In genomic region chr5:90802695-90803317, GRCh38 we compare ENCODE assay signal across 8 cellular contexts.
DNase-seq lines count a peak whose midpoint lies in the region; ATAC-seq lines count a peak whose summit lies in the region.

No MANE protein-coding gene starts in this region.

- H3K4me3 Mint-ChIP-seq in activated T-helper 2 cell treated with anti-CD3 and anti-CD28 coated beads, Interferon-gamma antibody, Interleukin-2, Interleukin-4, amounts not matched to agents 10 μg/mL and 5 μg/mL and 100 μg/mL, durations not matched to agents 14 hours and 24 hours and 36 hours (ENCODE audit: low read depth) = no peak overlapping the region
- H3K4me3 Mint-ChIP-seq in T-helper 2 cell treated with Interferon-gamma antibody and Interleukin-4, amounts not matched to agents 5 μg/mL and 100 μg/mL, for 36 hours = no peak overlapping the region

- H3K36me3 Mint-ChIP-seq in activated T-helper 2 cell treated with anti-CD3 and anti-CD28 coated beads, Interferon-gamma antibody, Interleukin-2, Interleukin-4, amounts not matched to agents 10 μg/mL and 5 μg/mL and 100 μg/mL, durations not matched to agents 14 hours and 24 hours and 36 hours (ENCODE audit: low read depth) = no peaks in the 10 kb centered on the region
- H3K36me3 Mint-ChIP-seq in T-helper 2 cell treated with Interferon-gamma antibody and Interleukin-4, amounts not matched to agents 5 μg/mL and 100 μg/mL, for 36 hours (ENCODE audit: low read depth) = no peaks in the 10 kb centered on the region

- ATAC-seq in GM18508 (IDR thresholded peaks at IDR 0.05; ENCODE audit: insufficient read depth, unreplicated experiment) = peak; percentile 65
- peak; percentile 85 for ATAC-seq in HG02973 (IDR thresholded peaks at IDR 0.05; ENCODE audit: unreplicated experiment)

- no peak overlapping the region for H3K27ac Mint-ChIP-seq in activated T-helper 2 cell treated with anti-CD3 and anti-CD28 coated beads, Interferon-gamma antibody, Interleukin-2, Interleukin-4, amounts not matched to agents 10 μg/mL and 5 μg/mL and 100 μg/mL, durations not matched to agents 14 hours and 24 hours and 36 hours
- no peak overlapping the region for H3K27ac Mint-ChIP-seq in T-helper 2 cell treated with Interferon-gamma antibody and Interleukin-4, amounts not matched to agents 5 μg/mL and 100 μg/mL, for 36 hours

- DNase-seq in D341Med (ENCODE audit: low spot score) = peak; percentile 57
- DNase-seq in NCI-H446 treated with DMSO at 0.1 percent for 48 hours (lab: John Stamatoyannopoulos, UW) = peak; percentile 4
- peak; percentile 30 for DNase-seq in cerebellum (ENCODE audit: low spot score)
- DNase-seq in midbrain (lab: John Stamatoyannopoulos, UW) = peak; percentile 0
- no peak for DNase-seq in activated T-helper 2 cell treated with anti-CD3 and anti-CD28 coated beads, Interferon-gamma antibody, Interleukin-2, Interleukin-4, amounts not matched to agents 10 μg/mL and 5 μg/mL and 100 μg/mL, durations not matched to agents 14 hours and 24 hours and 36 hours (ENCODE audit: low spot score)
- no peak for DNase-seq in T-helper 2 cell treated with Interferon-gamma antibody and Interleukin-4, amounts not matched to agents 5 μg/mL and 100 μg/mL, for 36 hours (ENCODE audit: low spot score)

- peaks cover 2% of the 10 kb centered on the region for H3K9me3 Mint-ChIP-seq in activated T-helper 2 cell treated with anti-CD3 and anti-CD28 coated beads, Interferon-gamma antibody, Interleukin-2, Interleukin-4, amounts not matched to agents 10 μg/mL and 5 μg/mL and 100 μg/mL, durations not matched to agents 14 hours and 24 hours and 36 hours
- no peaks in the 10 kb centered on the region for H3K9me3 Mint-ChIP-seq in T-helper 2 cell treated with Interferon-gamma antibody and Interleukin-4, amounts not matched to agents 5 μg/mL and 100 μg/mL, for 36 hours

- no peaks in the 10 kb centered on the region for H3K4me1 Mint-ChIP-seq in activated T-helper 2 cell treated with anti-CD3 and anti-CD28 coated beads, Interferon-gamma antibody, Interleukin-2, Interleukin-4, amounts not matched to agents 10 μg/mL and 5 μg/mL and 100 μg/mL, durations not matched to agents 14 hours and 24 hours and 36 hours (ENCODE audit: low read depth)
- no peaks in the 10 kb centered on the region for H3K4me1 Mint-ChIP-seq in T-helper 2 cell treated with Interferon-gamma antibody and Interleukin-4, amounts not matched to agents 5 μg/mL and 100 μg/mL, for 36 hours (ENCODE audit: low read depth)

- H3K27me3 Mint-ChIP-seq in activated T-helper 2 cell treated with anti-CD3 and anti-CD28 coated beads, Interferon-gamma antibody, Interleukin-2, Interleukin-4, amounts not matched to agents 10 μg/mL and 5 μg/mL and 100 μg/mL, durations not matched to agents 14 hours and 24 hours and 36 hours (ENCODE audit: low read depth) = no peaks in the 10 kb centered on the region
- H3K27me3 Mint-ChIP-seq in T-helper 2 cell treated with Interferon-gamma antibody and Interleukin-4, amounts not matched to agents 5 μg/mL and 100 μg/mL, for 36 hours (ENCODE audit: low read depth) = no peaks in the 10 kb centered on the region

- intact Hi-C loops in activated T-helper 2 cell treated with anti-CD3 and anti-CD28 coated beads, Interferon-gamma antibody, Interleukin-2, Interleukin-4, amounts not matched to agents 10 μg/mL and 5 μg/mL and 100 μg/mL, durations not matched to agents 14 hours and 24 hours and 36 hours (cut with micrococcal nuclease) = no loop called here

Comparison
In these comparisons a context has a peak if more than half of its experiments do, and no peak if none do; other contexts are left out.
1. DNase-seq: peak in D341Med (single experiment), NCI-H446 treated with DMSO at 0.1 percent for 48 hours (single experiment), cerebellum (single experiment) and midbrain (single experiment); none in activated T-helper 2 cell treated with anti-CD3 and anti-CD28 coated beads, Interferon-gamma antibody, Interleukin-2, Interleukin-4, amounts not matched to agents 10 μg/mL and 5 μg/mL and 100 μg/mL, durations not matched to agents 14 hours and 24 hours and 36 hours (single experiment) and T-helper 2 cell treated with Interferon-gamma antibody and Interleukin-4, amounts not matched to agents 5 μg/mL and 100 μg/mL, for 36 hours (single experiment).